1 cellular context compared by ENCODE assay signal in genomic region chr19:19111967-19112580, GRCh38.
TF ChIP-seq lines count a peak whose summit lies in the region.

No MANE protein-coding gene starts in this region.

TF ChIP-seq in GM23338, 12 proteins besides CTCF, POLR2A, EP300 and RAD21:
- no peak for TF ChIP-seq ZNF114 (CRISPR knock-in tag; IDR thresholded peaks at IDR 0.05)
- TF ChIP-seq STAT1 (IDR thresholded peaks at IDR 0.05; ENCODE audit: unreplicated experiment), result no peak
- TF ChIP-seq, protein P1, sequence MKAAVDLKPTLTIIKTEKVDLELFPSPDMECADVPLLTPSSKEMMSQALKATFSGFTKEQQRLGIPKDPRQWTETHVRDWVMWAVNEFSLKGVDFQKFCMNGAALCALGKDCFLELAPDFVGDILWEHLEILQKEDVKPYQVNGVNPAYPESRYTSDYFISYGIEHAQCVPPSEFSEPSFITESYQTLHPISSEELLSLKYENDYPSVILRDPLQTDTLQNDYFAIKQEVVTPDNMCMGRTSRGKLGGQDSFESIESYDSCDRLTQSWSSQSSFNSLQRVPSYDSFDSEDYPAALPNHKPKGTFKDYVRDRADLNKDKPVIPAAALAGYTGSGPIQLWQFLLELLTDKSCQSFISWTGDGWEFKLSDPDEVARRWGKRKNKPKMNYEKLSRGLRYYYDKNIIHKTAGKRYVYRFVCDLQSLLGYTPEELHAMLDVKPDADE (IDR thresholded peaks at IDR 0.05), result no peak
- TF ChIP-seq ZNF331 (CRISPR knock-in tag; IDR thresholded peaks at IDR 0.05; ENCODE audit: low read depth), result no peak
- no peak for TF ChIP-seq EZH2 (IDR thresholded peaks at IDR 0.05; ENCODE audit: low read depth, unreplicated experiment)
- no peak for TF ChIP-seq NANOG (IDR thresholded peaks at IDR 0.05; ENCODE audit: borderline replicate concordance)
- no peak for TF ChIP-seq JUNB (IDR thresholded peaks at IDR 0.05; ENCODE audit: unreplicated experiment)
- TF ChIP-seq CREB1 (CRISPR knock-in tag; IDR thresholded peaks at IDR 0.05; ENCODE audit: low read depth), result no peak
- TF ChIP-seq, protein P2, sequence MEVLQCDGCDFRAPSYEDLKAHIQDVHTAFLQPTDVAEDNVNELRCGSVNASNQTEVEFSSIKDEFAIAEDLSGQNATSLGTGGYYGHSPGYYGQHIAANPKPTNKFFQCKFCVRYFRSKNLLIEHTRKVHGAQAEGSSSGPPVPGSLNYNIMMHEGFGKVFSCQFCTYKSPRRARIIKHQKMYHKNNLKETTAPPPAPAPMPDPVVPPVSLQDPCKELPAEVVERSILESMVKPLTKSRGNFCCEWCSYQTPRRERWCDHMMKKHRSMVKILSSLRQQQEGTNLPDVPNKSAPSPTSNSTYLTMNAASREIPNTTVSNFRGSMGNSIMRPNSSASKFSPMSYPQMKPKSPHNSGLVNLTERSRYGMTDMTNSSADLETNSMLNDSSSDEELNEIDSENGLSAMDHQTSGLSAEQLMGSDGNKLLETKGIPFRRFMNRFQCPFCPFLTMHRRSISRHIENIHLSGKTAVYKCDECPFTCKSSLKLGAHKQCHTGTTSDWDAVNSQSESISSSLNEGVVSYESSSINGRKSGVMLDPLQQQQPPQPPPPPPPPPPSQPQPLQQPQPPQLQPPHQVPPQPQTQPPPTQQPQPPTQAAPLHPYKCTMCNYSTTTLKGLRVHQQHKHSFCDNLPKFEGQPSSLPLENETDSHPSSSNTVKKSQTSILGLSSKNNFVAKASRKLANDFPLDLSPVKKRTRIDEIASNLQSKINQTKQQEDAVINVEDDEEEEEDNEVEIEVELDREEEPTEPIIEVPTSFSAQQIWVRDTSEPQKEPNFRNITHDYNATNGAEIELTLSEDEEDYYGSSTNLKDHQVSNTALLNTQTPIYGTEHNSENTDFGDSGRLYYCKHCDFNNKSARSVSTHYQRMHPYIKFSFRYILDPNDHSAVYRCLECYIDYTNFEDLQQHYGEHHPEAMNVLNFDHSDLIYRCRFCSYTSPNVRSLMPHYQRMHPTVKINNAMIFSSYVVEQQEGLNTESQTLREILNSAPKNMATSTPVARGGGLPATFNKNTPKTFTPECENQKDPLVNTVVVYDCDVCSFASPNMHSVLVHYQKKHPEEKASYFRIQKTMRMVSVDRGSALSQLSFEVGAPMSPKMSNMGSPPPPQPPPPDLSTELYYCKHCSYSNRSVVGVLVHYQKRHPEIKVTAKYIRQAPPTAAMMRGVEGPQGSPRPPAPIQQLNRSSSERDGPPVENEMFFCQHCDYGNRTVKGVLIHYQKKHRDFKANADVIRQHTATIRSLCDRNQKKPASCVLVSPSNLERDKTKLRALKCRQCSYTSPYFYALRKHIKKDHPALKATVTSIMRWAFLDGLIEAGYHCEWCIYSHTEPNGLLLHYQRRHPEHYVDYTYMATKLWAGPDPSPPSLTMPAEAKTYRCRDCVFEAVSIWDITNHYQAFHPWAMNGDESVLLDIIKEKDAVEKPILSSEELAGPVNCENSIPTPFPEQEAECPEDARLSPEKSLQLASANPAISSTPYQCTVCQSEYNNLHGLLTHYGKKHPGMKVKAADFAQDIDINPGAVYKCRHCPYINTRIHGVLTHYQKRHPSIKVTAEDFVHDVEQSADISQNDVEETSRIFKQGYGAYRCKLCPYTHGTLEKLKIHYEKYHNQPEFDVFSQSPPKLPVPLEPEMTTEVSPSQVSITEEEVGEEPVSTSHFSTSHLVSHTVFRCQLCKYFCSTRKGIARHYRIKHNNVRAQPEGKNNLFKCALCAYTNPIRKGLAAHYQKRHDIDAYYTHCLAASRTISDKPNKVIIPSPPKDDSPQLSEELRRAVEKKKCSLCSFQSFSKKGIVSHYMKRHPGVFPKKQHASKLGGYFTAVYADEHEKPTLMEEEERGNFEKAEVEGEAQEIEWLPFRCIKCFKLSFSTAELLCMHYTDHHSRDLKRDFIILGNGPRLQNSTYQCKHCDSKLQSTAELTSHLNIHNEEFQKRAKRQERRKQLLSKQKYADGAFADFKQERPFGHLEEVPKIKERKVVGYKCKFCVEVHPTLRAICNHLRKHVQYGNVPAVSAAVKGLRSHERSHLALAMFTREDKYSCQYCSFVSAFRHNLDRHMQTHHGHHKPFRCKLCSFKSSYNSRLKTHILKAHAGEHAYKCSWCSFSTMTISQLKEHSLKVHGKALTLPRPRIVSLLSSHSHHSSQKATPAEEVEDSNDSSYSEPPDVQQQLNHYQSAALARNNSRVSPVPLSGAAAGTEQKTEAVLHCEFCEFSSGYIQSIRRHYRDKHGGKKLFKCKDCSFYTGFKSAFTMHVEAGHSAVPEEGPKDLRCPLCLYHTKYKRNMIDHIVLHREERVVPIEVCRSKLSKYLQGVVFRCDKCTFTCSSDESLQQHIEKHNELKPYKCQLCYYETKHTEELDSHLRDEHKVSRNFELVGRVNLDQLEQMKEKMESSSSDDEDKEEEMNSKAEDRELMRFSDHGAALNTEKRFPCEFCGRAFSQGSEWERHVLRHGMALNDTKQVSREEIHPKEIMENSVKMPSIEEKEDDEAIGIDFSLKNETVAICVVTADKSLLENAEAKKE (CRISPR knock-in tag; IDR thresholded peaks at IDR 0.05), result no peak
- TF ChIP-seq EZH2phosphoT487 (IDR thresholded peaks at IDR 0.05; ENCODE audit: unreplicated experiment), result no peak
- TF ChIP-seq POLR2AphosphoS5 (IDR thresholded peaks at IDR 0.05; ENCODE audit: low read depth), result no peak
- no peak for TF ChIP-seq REST (IDR thresholded peaks at IDR 0.05; ENCODE audit: unreplicated experiment)
